In genomic region chr6:163745566-163746400, GRCh38 we compare ENCODE assay signal across 1 cellular context.
TF ChIP-seq lines count a peak whose summit lies in the region.

No MANE protein-coding gene starts in this region.

TF ChIP-seq in HEK293, 187 proteins besides CTCF, POLR2A, EP300 and RAD21 (continued from another document):
- peak; percentile 54; the same call in 1 of the 2 replicates for TF ChIP-seq KLF17 (tag by site-specific recombination; IDR thresholded peaks at IDR 0.05)
- peak; percentile 80 for TF ChIP-seq SP7 (tag by site-specific recombination; IDR thresholded peaks at IDR 0.05)
- peak; percentile 32; the same call in 1 of the 2 replicates for TF ChIP-seq SP3 (tag by site-specific recombination; IDR thresholded peaks at IDR 0.05)
- peak; percentile 35; the same call in 1 of the 2 replicates for TF ChIP-seq ZNF335 (tag by site-specific recombination; conservative IDR thresholded peaks at IDR 0.05)
- peak; percentile 70 for TF ChIP-seq GLIS1 (tag by site-specific recombination; IDR thresholded peaks at IDR 0.05)
- peak; percentile 47; the same call in 1 of the 2 replicates for TF ChIP-seq PRDM10 (tag by site-specific recombination; IDR thresholded peaks at IDR 0.05)
- TF ChIP-seq ZNF155 (tag by site-specific recombination; IDR thresholded peaks at IDR 0.05) = no peak
- TF ChIP-seq REST (tag by site-specific recombination; IDR thresholded peaks at IDR 0.05) = 0 out of 2 replicates have a peak, but pooled peaks have one; percentile 13
- TF ChIP-seq SETDB1 (IDR thresholded peaks at IDR 0.05; ENCODE audit: insufficient read length, low read length) = peak; percentile 28
- TF ChIP-seq ZNF639 (tag by site-specific recombination; IDR thresholded peaks at IDR 0.05) = peak; percentile 89
- TF ChIP-seq EGR2 (tag by site-specific recombination; IDR thresholded peaks at IDR 0.05; ENCODE audit: low read depth) = no peak
- TF ChIP-seq ZNF558 (tag by site-specific recombination; IDR thresholded peaks at IDR 0.05) = 0 out of 2 replicates have a peak, but pooled peaks have one; percentile 35
- 0 out of 2 replicates have a peak, but pooled peaks have one; percentile 2 for TF ChIP-seq ZNF654 (tag by site-specific recombination; IDR thresholded peaks at IDR 0.05; ENCODE audit: low read depth)
- peak; percentile 75 for TF ChIP-seq ZIC2 (tag by site-specific recombination; IDR thresholded peaks at IDR 0.05)
- no peak for TF ChIP-seq KLF16 (tag by site-specific recombination; IDR thresholded peaks at IDR 0.05)
- TF ChIP-seq ZFP37 (tag by site-specific recombination; IDR thresholded peaks at IDR 0.05) = peak; percentile 86
- TF ChIP-seq ZXDB (tag by site-specific recombination; IDR thresholded peaks at IDR 0.05) = peak; percentile 86
- peak; percentile 95 for TF ChIP-seq ZNF366 (tag by site-specific recombination; conservative IDR thresholded peaks at IDR 0.05)
- TF ChIP-seq BCL11A (tag by site-specific recombination; IDR thresholded peaks at IDR 0.05; ENCODE audit: low read depth) = peak; percentile 74; the same call in 1 of the 2 replicates
- peak; percentile 76 for TF ChIP-seq OSR2 (tag by site-specific recombination; IDR thresholded peaks at IDR 0.05)
- peak; percentile 82 for TF ChIP-seq KLF8 (tag by site-specific recombination; IDR thresholded peaks at IDR 0.05)
- no peak for TF ChIP-seq GFI1B (tag by site-specific recombination; IDR thresholded peaks at IDR 0.05)
- TF ChIP-seq ZNF629 (tag by site-specific recombination; IDR thresholded peaks at IDR 0.05) = peak; percentile 98
- TF ChIP-seq INSM2 (tag by site-specific recombination; IDR thresholded peaks at IDR 0.05) = peak; percentile 85
- TF ChIP-seq ZBTB17 (tag by site-specific recombination; IDR thresholded peaks at IDR 0.05) = peak; percentile 68
- peak; percentile 95 for TF ChIP-seq TSHZ1 (tag by site-specific recombination; IDR thresholded peaks at IDR 0.05; ENCODE audit: borderline replicate concordance)
- peak; percentile 60; the same call in 1 of the 2 replicates for TF ChIP-seq ZNF10 (tag by site-specific recombination; IDR thresholded peaks at IDR 0.05)
- TF ChIP-seq ZNF16 (tag by site-specific recombination; IDR thresholded peaks at IDR 0.05; ENCODE audit: low read depth) = no peak
- TF ChIP-seq ZNF394 (tag by site-specific recombination; IDR thresholded peaks at IDR 0.05; ENCODE audit: borderline replicate concordance) = peak; percentile 54; the same call in 1 of the 2 replicates
- TF ChIP-seq ZNF488 (tag by site-specific recombination; IDR thresholded peaks at IDR 0.05) = no peak
- peak; percentile 75; the same call in 1 of the 2 replicates for TF ChIP-seq ZNF24 (tag by site-specific recombination; IDR thresholded peaks at IDR 0.05)
- 0 out of 2 replicates have a peak, but pooled peaks have one; percentile 17 for TF ChIP-seq ZSCAN5A (tag by site-specific recombination; IDR thresholded peaks at IDR 0.05)
- TF ChIP-seq ZNF362 (tag by site-specific recombination; IDR thresholded peaks at IDR 0.05) = peak; percentile 54; the same call in 1 of the 2 replicates
- TF ChIP-seq PRDM1 (tag by site-specific recombination; IDR thresholded peaks at IDR 0.05) = peak; percentile 37; the same call in 1 of the 2 replicates
- TF ChIP-seq HIC1 (tag by site-specific recombination; IDR thresholded peaks at IDR 0.05) = peak; percentile 93
